In the genomic region with DNA sequence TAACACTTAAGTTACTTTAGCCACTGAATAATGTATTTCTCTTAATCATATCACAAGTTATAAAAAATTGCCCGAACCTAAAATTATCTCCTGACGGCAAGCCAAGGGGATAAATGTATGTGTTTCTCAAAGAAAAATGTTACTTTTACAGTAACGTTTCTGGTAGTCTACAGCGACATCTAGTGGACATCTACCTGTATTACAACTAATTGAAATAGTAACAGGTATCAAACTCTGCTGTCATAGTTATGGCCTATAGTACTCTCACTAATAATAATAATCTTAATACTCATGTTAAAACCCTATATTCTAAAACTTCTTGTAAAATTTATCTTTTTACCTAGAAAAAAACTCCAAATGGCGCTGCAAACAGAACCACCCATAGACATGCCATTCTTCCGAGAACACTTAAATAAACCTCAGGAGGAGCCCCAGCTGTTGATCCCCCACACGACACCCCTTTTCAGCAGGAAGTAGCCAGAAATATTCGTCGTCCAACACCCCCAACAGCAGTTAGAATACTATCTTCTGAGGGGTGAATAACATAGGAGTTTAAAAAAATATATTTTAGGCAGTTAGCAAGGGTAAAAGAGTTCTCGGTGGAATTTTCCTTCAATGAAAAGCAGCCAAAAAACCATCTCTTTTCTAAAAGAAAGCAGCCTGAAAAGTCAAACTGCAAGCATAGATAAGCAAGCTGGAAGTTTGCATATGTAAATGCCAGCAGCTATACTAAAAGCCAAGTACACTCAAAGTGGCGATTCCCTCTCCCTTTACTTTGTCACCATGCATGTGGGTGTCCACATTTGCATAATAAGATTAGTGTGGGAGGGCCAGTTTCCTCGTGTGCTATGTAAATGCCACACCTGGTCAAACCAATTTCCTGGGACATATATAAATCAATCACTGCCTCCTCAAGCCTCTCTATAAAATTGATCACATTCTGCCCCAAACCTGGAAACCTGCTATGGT, we compare ENCODE assay signal across 8 cellular contexts. TPM values are rescaled to one million over a fixed set of nuclear protein-coding genes. Genes with fewer than 3 reads are reported as not detected.
A peak's percentile ranks its signal among the peaks of the same experiment; 100 is the strongest.
DNase-seq lines count a peak whose midpoint lies in the region; ATAC-seq, FAIRE-seq and TF ChIP-seq lines count a peak whose summit lies in the region.

No MANE protein-coding gene starts in this region.

- H3K27ac Mint-ChIP-seq in activated CD4-positive, alpha-beta T cell treated with anti-CD3 and anti-CD28 coated beads for 36 hours, result no peak overlapping the region
- H3K27ac Mint-ChIP-seq in stimulated activated effector memory CD8-positive, alpha-beta T cell treated with anti-CD3 and anti-CD28 coated beads, Interleukin-12 subunit alpha, Interleukin-12 subunit beta, amount 100 ng/mL, for 72 hours, result peak overlapping the region; percentile 7

- intact Hi-C loops in activated CD4-positive, alpha-beta T cell treated with anti-CD3 and anti-CD28 coated beads for 36 hours (cut with DNase I, micrococcal nuclease), result loop anchor here in 1 of 2 experiments (1.0 kb wide), 1 partner anchor 442 kb away; no protein-coding TSS in a partner anchor

- H3K4me1 Mint-ChIP-seq in activated CD4-positive, alpha-beta T cell treated with anti-CD3 and anti-CD28 coated beads for 36 hours, result peaks cover 5% of the 10 kb centered on the region
- H3K4me1 Mint-ChIP-seq in stimulated activated effector memory CD8-positive, alpha-beta T cell treated with anti-CD3 and anti-CD28 coated beads, Interleukin-12 subunit alpha, Interleukin-12 subunit beta, amount 100 ng/mL, for 72 hours, result peaks cover 7% of the 10 kb centered on the region

- peaks cover 8% of the 10 kb centered on the region for H3K9me3 Mint-ChIP-seq in activated CD4-positive, alpha-beta T cell treated with anti-CD3 and anti-CD28 coated beads for 36 hours (ENCODE audit: low read depth)
- no peaks in the 10 kb centered on the region for H3K9me3 Mint-ChIP-seq in stimulated activated effector memory CD8-positive, alpha-beta T cell treated with anti-CD3 and anti-CD28 coated beads, Interleukin-12 subunit alpha, Interleukin-12 subunit beta, amount 100 ng/mL, for 72 hours

- no peak for FAIRE-seq in HTR-8/SVneo (lab: Jason Lieb, UNC)
- FAIRE-seq in urothelium cell line (lab: Jason Lieb, UNC), result no peak

- no peak for DNase-seq in activated CD4-positive, alpha-beta T cell treated with anti-CD3 and anti-CD28 coated beads for 36 hours
- DNase-seq in activated CD4-positive, alpha-beta T cell treated with anti-CD3 and anti-CD28 coated beads, Interleukin-2, amount 50 U/mL, for 48 hours, result no peak
- peak; percentile 78 for DNase-seq in NAMALWA (ENCODE audit: low spot score)
- no peak for DNase-seq in epithelial cell of esophagus (ENCODE audit: low read depth)
- DNase-seq in stimulated activated effector memory CD8-positive, alpha-beta T cell treated with anti-CD3 and anti-CD28 coated beads, Interleukin-12 subunit alpha, Interleukin-12 subunit beta, amount 100 ng/mL, for 72 hours (ENCODE audit: low spot score in 2 of 2), result no peak
- DNase-seq in HTR-8/SVneo (ENCODE audit: insufficient read length, low spot score), result no peak
- DNase-seq in urothelium cell line (ENCODE audit: low spot score), result no peak
- DNase-seq in activated naive CD4-positive, alpha-beta T cell (lab: John Stamatoyannopoulos, UW), result no peak

- peak; percentile 8 for ATAC-seq in activated CD4-positive, alpha-beta T cell treated with anti-CD3 and anti-CD28 coated beads for 36 hours
- peak; percentile 44 for ATAC-seq in stimulated activated effector memory CD8-positive, alpha-beta T cell treated with anti-CD3 and anti-CD28 coated beads, Interleukin-12 subunit alpha, Interleukin-12 subunit beta, amount 100 ng/mL, for 72 hours

- no peaks in the 10 kb centered on the region for H3K36me3 Mint-ChIP-seq in activated CD4-positive, alpha-beta T cell treated with anti-CD3 and anti-CD28 coated beads for 36 hours (ENCODE audit: low read depth)
- no peaks in the 10 kb centered on the region for H3K36me3 Mint-ChIP-seq in stimulated activated effector memory CD8-positive, alpha-beta T cell treated with anti-CD3 and anti-CD28 coated beads, Interleukin-12 subunit alpha, Interleukin-12 subunit beta, amount 100 ng/mL, for 72 hours

- no peak overlapping the region for H3K4me3 ChIP-seq in epithelial cell of esophagus (ENCODE audit: low read length)

- no peaks in the 10 kb centered on the region for H3K27me3 Mint-ChIP-seq in activated CD4-positive, alpha-beta T cell treated with anti-CD3 and anti-CD28 coated beads for 36 hours

- TF ChIP-seq CTCF in epithelial cell of esophagus (IDR thresholded peaks at IDR 0.05; ENCODE audit: insufficient read depth, low read depth, low read length, missing control alignments), result peak; percentile 49

- no peak overlapping the region for H3K4me3 Mint-ChIP-seq in activated CD4-positive, alpha-beta T cell treated with anti-CD3 and anti-CD28 coated beads for 36 hours
- peak overlapping the region; percentile 5 for H3K4me3 Mint-ChIP-seq in stimulated activated effector memory CD8-positive, alpha-beta T cell treated with anti-CD3 and anti-CD28 coated beads, Interleukin-12 subunit alpha, Interleukin-12 subunit beta, amount 100 ng/mL, for 72 hours

- POLR2A ChIA-PET in activated CD4-positive, alpha-beta T cell treated with anti-CD3 and anti-CD28 coated beads for 36 hours (lab: Charles Lee), result no interaction called here

- CTCF ChIA-PET in activated CD4-positive, alpha-beta T cell treated with anti-CD3 and anti-CD28 coated beads for 36 hours (lab: Charles Lee), result interaction anchor here (0.6 to 1.3 kb wide), 6 partner anchors 14 to 518 kb away, joined by 3 read pairs; no protein-coding TSS in a partner anchor

RNA-seq across cellular contexts. Expression of gene ZNF107, which starts 40.5 kb away (rescaled TPM):
- total RNA-seq in activated CD4-positive, alpha-beta T cell treated with anti-CD3 and anti-CD28 coated beads for 36 hours, result 10 to 100 TPM; 16.5 to 19.7 TPM
